9 cellular contexts compared by ENCODE assay signal in genomic region chr20:32052090-32052791, GRCh38. TPM values are rescaled to one million over a fixed set of nuclear protein-coding genes. Genes with fewer than 3 reads are reported as not detected.
DNase-seq lines count a peak whose midpoint lies in the region; ATAC-seq and TF ChIP-seq lines count a peak whose summit lies in the region.
"Had no signal": no experiment of that assay in that cellular context is flagged by ENCODE, and none has a peak within 500 bp of the region (broad histone marks: within the 10 kb centered on the region; RNA-seq: fewer than 3 reads in every experiment).

TSS of gene HCK (plus strand) at chr20:32052242.

- 1 to 2% methylated on average over 57 to 58 of the region's 58 CpGs for WGBS in lung, 2 donors

- DNase-seq in activated naive CD4-positive, alpha-beta T cell treated with anti-CD3 and anti-CD28 coated beads for 36 hours, result no peak
- no peak for DNase-seq in activated naive CD4-positive, alpha-beta T cell treated with anti-CD3 and anti-CD28 coated beads, Interleukin-2, amount 10 ng/mL, durations not matched to agents 7 days and 5 days
- no peak for DNase-seq in activated T-helper 2 cell treated with anti-CD3 and anti-CD28 coated beads, Interferon-gamma antibody, Interleukin-2, Interleukin-4, amounts not matched to agents 10 μg/mL and 5 μg/mL and 100 μg/mL, durations not matched to agents 14 hours and 24 hours and 36 hours (ENCODE audit: low spot score)
- DNase-seq in lung (ENCODE audit: low spot score) (peak; percentile 56), upper lobe of right lung (peak; percentile 78), SJCRH30 (no peak), NCI-H1417 treated with DMSO at 0.1 percent for 48 hours (lab: John Stamatoyannopoulos, UW) (no peak), NAMALWA (ENCODE audit: low spot score) (no peak)

- H3K9me3 ChIP-seq in lung (ENCODE audit: control insufficient read depth in 2 of 2, insufficient read depth in 1 of 2, low read length in 1 of 2) (peaks cover 0 to 3% of the 10 kb centered on the region in 2 donors), upper lobe of right lung (no peaks in the 10 kb centered on the region), SJCRH30 (replicated peaks) (peaks cover 9% of the 10 kb centered on the region; the same call in 1 of the 2 replicates)

- CTCF ChIA-PET in activated naive CD4-positive, alpha-beta T cell treated with anti-CD3 and anti-CD28 coated beads for 36 hours (lab: Charles Lee), result no interaction called here
- CTCF ChIA-PET in activated naive CD4-positive, alpha-beta T cell treated with anti-CD3 and anti-CD28 coated beads, Interleukin-2, amount 10 ng/mL, durations not matched to agents 7 days and 5 days (lab: Charles Lee), result no interaction called here

- H3K4me1 ChIP-seq in lung (ENCODE audit: control insufficient read depth in 2 of 2, insufficient read depth in 2 of 2, low read length in 2 of 2) (peaks cover 0 to 7% of the 10 kb centered on the region in 2 donors), upper lobe of right lung (peaks cover 10% of the 10 kb centered on the region), SJCRH30 (no peaks in the 10 kb centered on the region)

- no peak for TF ChIP-seq CTCF in lung (IDR thresholded peaks at IDR 0.05; ENCODE audit: control extremely low read depth, extremely low read depth)
- no peak for TF ChIP-seq CTCF in upper lobe of right lung (IDR thresholded peaks at IDR 0.05)

- no peak within 1 kb of the TSS for H3K27ac Mint-ChIP-seq in activated naive CD4-positive, alpha-beta T cell treated with anti-CD3 and anti-CD28 coated beads for 36 hours
- H3K27ac Mint-ChIP-seq in activated naive CD4-positive, alpha-beta T cell treated with anti-CD3 and anti-CD28 coated beads, Interleukin-2, amount 10 ng/mL, durations not matched to agents 7 days and 5 days, result no peak within 1 kb of the TSS
- no peak within 1 kb of the TSS for H3K27ac Mint-ChIP-seq in activated T-helper 2 cell treated with anti-CD3 and anti-CD28 coated beads, Interferon-gamma antibody, Interleukin-2, Interleukin-4, amounts not matched to agents 10 μg/mL and 5 μg/mL and 100 μg/mL, durations not matched to agents 14 hours and 24 hours and 36 hours

- peak within 1 kb of the TSS; percentile 34 to 81 for H3K27ac ChIP-seq in lung (ENCODE audit: low read depth in 1 of 2, low read length in 1 of 2)
- H3K27ac ChIP-seq in upper lobe of right lung, result peak within 1 kb of the TSS; percentile 81
- no peak within 1 kb of the TSS for H3K27ac ChIP-seq in SJCRH30

- peaks cover 45% of the 10 kb centered on the region for H3K27me3 Mint-ChIP-seq in activated naive CD4-positive, alpha-beta T cell treated with anti-CD3 and anti-CD28 coated beads for 36 hours (ENCODE audit: low read depth)
- H3K27me3 Mint-ChIP-seq in activated naive CD4-positive, alpha-beta T cell treated with anti-CD3 and anti-CD28 coated beads, Interleukin-2, amount 10 ng/mL, durations not matched to agents 7 days and 5 days, result peaks cover 78% of the 10 kb centered on the region
- H3K27me3 Mint-ChIP-seq in activated T-helper 2 cell treated with anti-CD3 and anti-CD28 coated beads, Interferon-gamma antibody, Interleukin-2, Interleukin-4, amounts not matched to agents 10 μg/mL and 5 μg/mL and 100 μg/mL, durations not matched to agents 14 hours and 24 hours and 36 hours (ENCODE audit: low read depth), result peaks cover 48% of the 10 kb centered on the region

- no peaks in the 10 kb centered on the region for H3K9me3 Mint-ChIP-seq in activated naive CD4-positive, alpha-beta T cell treated with anti-CD3 and anti-CD28 coated beads for 36 hours
- H3K9me3 Mint-ChIP-seq in activated naive CD4-positive, alpha-beta T cell treated with anti-CD3 and anti-CD28 coated beads, Interleukin-2, amount 10 ng/mL, durations not matched to agents 7 days and 5 days, result no peaks in the 10 kb centered on the region
- H3K9me3 Mint-ChIP-seq in activated T-helper 2 cell treated with anti-CD3 and anti-CD28 coated beads, Interferon-gamma antibody, Interleukin-2, Interleukin-4, amounts not matched to agents 10 μg/mL and 5 μg/mL and 100 μg/mL, durations not matched to agents 14 hours and 24 hours and 36 hours, result no peaks in the 10 kb centered on the region

- ATAC-seq in lung (ENCODE audit: insufficient read depth, low FRiP score) (peak; percentile 72), upper lobe of right lung (peak; percentile 88)

- H3K36me3 Mint-ChIP-seq in activated naive CD4-positive, alpha-beta T cell treated with anti-CD3 and anti-CD28 coated beads for 36 hours (ENCODE audit: low read depth), result no peaks in the 10 kb centered on the region
- H3K36me3 Mint-ChIP-seq in activated naive CD4-positive, alpha-beta T cell treated with anti-CD3 and anti-CD28 coated beads, Interleukin-2, amount 10 ng/mL, durations not matched to agents 7 days and 5 days, result peaks cover 5% of the 10 kb centered on the region
- H3K36me3 Mint-ChIP-seq in activated T-helper 2 cell treated with anti-CD3 and anti-CD28 coated beads, Interferon-gamma antibody, Interleukin-2, Interleukin-4, amounts not matched to agents 10 μg/mL and 5 μg/mL and 100 μg/mL, durations not matched to agents 14 hours and 24 hours and 36 hours (ENCODE audit: low read depth), result no peaks in the 10 kb centered on the region

- peaks cover 11% of the 10 kb centered on the region for H3K4me1 Mint-ChIP-seq in activated naive CD4-positive, alpha-beta T cell treated with anti-CD3 and anti-CD28 coated beads for 36 hours (ENCODE audit: low read depth)
- peaks cover 19% of the 10 kb centered on the region for H3K4me1 Mint-ChIP-seq in activated naive CD4-positive, alpha-beta T cell treated with anti-CD3 and anti-CD28 coated beads, Interleukin-2, amount 10 ng/mL, durations not matched to agents 7 days and 5 days
- peaks cover 12% of the 10 kb centered on the region for H3K4me1 Mint-ChIP-seq in activated T-helper 2 cell treated with anti-CD3 and anti-CD28 coated beads, Interferon-gamma antibody, Interleukin-2, Interleukin-4, amounts not matched to agents 10 μg/mL and 5 μg/mL and 100 μg/mL, durations not matched to agents 14 hours and 24 hours and 36 hours (ENCODE audit: low read depth)

- intact Hi-C loops in activated naive CD4-positive, alpha-beta T cell treated with anti-CD3 and anti-CD28 coated beads for 36 hours (cut with micrococcal nuclease), result no loop called here
- intact Hi-C loops in activated T-helper 2 cell treated with anti-CD3 and anti-CD28 coated beads, Interferon-gamma antibody, Interleukin-2, Interleukin-4, amounts not matched to agents 10 μg/mL and 5 μg/mL and 100 μg/mL, durations not matched to agents 14 hours and 24 hours and 36 hours (cut with micrococcal nuclease), result no loop called here
- intact Hi-C loops in upper lobe of right lung (cut with DNase I), result no loop called here

- H3K4me3 Mint-ChIP-seq in activated naive CD4-positive, alpha-beta T cell treated with anti-CD3 and anti-CD28 coated beads for 36 hours, result peak within 1 kb of the TSS; percentile 63
- H3K4me3 Mint-ChIP-seq in activated naive CD4-positive, alpha-beta T cell treated with anti-CD3 and anti-CD28 coated beads, Interleukin-2, amount 10 ng/mL, durations not matched to agents 7 days and 5 days, result no peak within 1 kb of the TSS
- peak within 1 kb of the TSS; percentile 59 for H3K4me3 Mint-ChIP-seq in activated T-helper 2 cell treated with anti-CD3 and anti-CD28 coated beads, Interferon-gamma antibody, Interleukin-2, Interleukin-4, amounts not matched to agents 10 μg/mL and 5 μg/mL and 100 μg/mL, durations not matched to agents 14 hours and 24 hours and 36 hours (ENCODE audit: low read depth)

- H3K4me3 ChIP-seq in lung (no peak within 1 kb of the TSS), upper lobe of right lung (peak within 1 kb of the TSS; percentile 46), SJCRH30 (no peak within 1 kb of the TSS)

- H3K27me3 ChIP-seq in lung (ENCODE audit: control insufficient read depth, insufficient read depth) (no peaks in the 10 kb centered on the region), upper lobe of right lung (peaks cover 51% of the 10 kb centered on the region), SJCRH30 (peaks cover 6% of the 10 kb centered on the region; the same call in 1 of the 2 replicates)

- no peaks in the 10 kb centered on the region for H3K36me3 ChIP-seq in lung (ENCODE audit: control insufficient read depth in 2 of 2, insufficient read depth in 2 of 2, low read length in 2 of 2)
- H3K36me3 ChIP-seq in upper lobe of right lung, result no peaks in the 10 kb centered on the region
- H3K36me3 ChIP-seq in SJCRH30, result no peaks in the 10 kb centered on the region

RNA-seq across cellular contexts. Expression of gene HCK, which starts in this region (rescaled TPM):
- not detected for total RNA-seq in activated naive CD4-positive, alpha-beta T cell treated with anti-CD3 and anti-CD28 coated beads for 36 hours
- not detected in 2 replicates for total RNA-seq in activated T-helper 2 cell treated with anti-CD3 and anti-CD28 coated beads, Interferon-gamma antibody, Interleukin-2, Interleukin-4, amounts not matched to agents 10 μg/mL and 5 μg/mL and 100 μg/mL, durations not matched to agents 14 hours and 24 hours and 36 hours
- 10 to 100 TPM; 28.1 to 94.3 TPM for total RNA-seq in lung
- polyA plus RNA-seq in lung, result 100 to 1,000 TPM in 1 of 2 donors, 10 to 100 TPM in 1; 18.5 to 304 TPM
- total RNA-seq in upper lobe of right lung, result 49.0 TPM
- total RNA-seq in SJCRH30 (2014; rRNA removed; shearing (Covaris generic)), result not detected in 2 replicates
- total RNA-seq: lung microvascular endothelial cell had no signal

Comparison
In these comparisons a context has a peak if more than half of its experiments do, and no peak if none do; other contexts are left out.
1. RNA of gene HCK (total RNA-seq): 28.1 to 94.3 TPM in lung and 49.0 TPM in upper lobe of right lung (single experiment); not detected in activated naive CD4-positive, alpha-beta T cell treated with anti-CD3 and anti-CD28 coated beads for 36 hours, not detected in activated T-helper 2 cell treated with anti-CD3 and anti-CD28 coated beads, Interferon-gamma antibody, Interleukin-2, Interleukin-4, amounts not matched to agents 10 μg/mL and 5 μg/mL and 100 μg/mL, durations not matched to agents 14 hours and 24 hours and 36 hours and not detected in SJCRH30; every median in the first group is over 10 times any median in the second.
2. DNase-seq: peak in lung (single experiment) and upper lobe of right lung (single experiment); none in activated naive CD4-positive, alpha-beta T cell treated with anti-CD3 and anti-CD28 coated beads for 36 hours (single experiment), activated naive CD4-positive, alpha-beta T cell treated with anti-CD3 and anti-CD28 coated beads, Interleukin-2, amount 10 ng/mL, durations not matched to agents 7 days and 5 days (single experiment), activated T-helper 2 cell treated with anti-CD3 and anti-CD28 coated beads, Interferon-gamma antibody, Interleukin-2, Interleukin-4, amounts not matched to agents 10 μg/mL and 5 μg/mL and 100 μg/mL, durations not matched to agents 14 hours and 24 hours and 36 hours (single experiment), SJCRH30 (0 of 2), NCI-H1417 treated with DMSO at 0.1 percent for 48 hours (single experiment) and NAMALWA (single experiment).